Comparison of ENCODE assay signal across 23 cellular contexts in genomic region chr16:77332792-77333191, GRCh38.
DNase-seq lines count a peak whose midpoint lies in the region; ATAC-seq, FAIRE-seq and TF ChIP-seq lines count a peak whose summit lies in the region.
"Had no signal": no experiment of that assay in that cellular context is flagged by ENCODE, and none has a peak within 500 bp of the region (broad histone marks: within the 10 kb centered on the region; RNA-seq: fewer than 3 reads in every experiment).

No MANE protein-coding gene starts in this region.

- H3K27ac Mint-ChIP-seq in GM23338: 0 out of 2 replicates have a peak overlapping the region, but pooled peaks have one; percentile 14
- H3K27ac Mint-ChIP-seq: B cell had no signal

- peaks cover 32% of the 10 kb centered on the region for H3K4me1 Mint-ChIP-seq in GM23338
- H3K4me1 Mint-ChIP-seq: B cell had no signal

- H3K79me2 ChIP-seq in GM23338 (replicated peaks; ENCODE audit: insufficient read depth): no peaks in the 10 kb centered on the region
- no peaks in the 10 kb centered on the region for H3K79me2 ChIP-seq in keratinocyte (ENCODE audit: control insufficient read depth, insufficient read depth, low read length)

- FAIRE-seq in keratinocyte (lab: Jason Lieb, UNC) (no peak), HTR-8/SVneo (lab: Jason Lieb, UNC) (no peak)
- FAIRE-seq: A204.1, D721Med, GM18507 had no signal

- H3K4me3 Mint-ChIP-seq in GM23338: no peak overlapping the region
- H3K4me3 Mint-ChIP-seq: B cell had no signal

- no peak for ATAC-seq in GM23338
- no peak for ATAC-seq in HG02973 (IDR thresholded peaks at IDR 0.05; ENCODE audit: unreplicated experiment)
- ATAC-seq in HG03460 (IDR thresholded peaks at IDR 0.05; ENCODE audit: unreplicated experiment): no peak
- ATAC-seq: Panc1 had no signal

- H3K27ac ChIP-seq in GM23338 (ENCODE audit: low read depth) (no peak overlapping the region), keratinocyte (ENCODE audit: control insufficient read depth, insufficient read depth, low read length) (no peak overlapping the region)

- H2AFZ ChIP-seq in GM23338: no peak overlapping the region
- H2AFZ ChIP-seq in keratinocyte (ENCODE audit: control insufficient read depth, low read length): peak overlapping the region; percentile 31

- no peaks in the 10 kb centered on the region for H3K9me1 ChIP-seq in keratinocyte (ENCODE audit: control insufficient read depth, extremely low read depth, insufficient read depth, low read length)

- DNase-seq in GM23338 (ENCODE audit: low spot score) (no peak), choroid plexus epithelial cell (ENCODE audit: low read depth) (peak; percentile 59), keratinocyte (ENCODE audit: low read depth, low spot score) (no peak), renal cortical epithelial cell (ENCODE audit: low read depth) (peak; percentile 7), HTR-8/SVneo (ENCODE audit: insufficient read length, low spot score) (no peak)
- DNase-seq: DMS53; GDM1; KBM-7; NCI-H1092; NCI-H1436; NCI-H1930; NCI-H2227 treated with DMSO at 0.1 percent for 48 hours; NCI-H510A; NK-92 treated with Interleukin-12 subunit alpha and Interleukin-12 subunit beta, amount 100 ng/mL, for 24 hours; SIG-M5; SK-N-SH had no signal

- dilution Hi-C loops in keratinocyte (cut with MboI; ENCODE audit: extremely low pct_ligation_motif_present, low sequenced_read_pairs): no loop called here

- no peaks in the 10 kb centered on the region for H3K27me3 Mint-ChIP-seq in GM23338 (ENCODE audit: insufficient read depth, low read depth, poor library complexity)

- H3K9ac ChIP-seq in keratinocyte (ENCODE audit: control insufficient read depth, extremely low read depth, insufficient read depth, low read length): no peak overlapping the region
- H3K9ac ChIP-seq: SK-N-SH had no signal

- H3K4me1 ChIP-seq in GM23338 (ENCODE audit: insufficient read depth) (peaks cover 19% of the 10 kb centered on the region), keratinocyte (ENCODE audit: control insufficient read depth, extremely low read depth, insufficient read depth, low read length) (no peaks in the 10 kb centered on the region)

- no peaks in the 10 kb centered on the region; the same call in 2 of the 3 replicates for H3K9me3 Mint-ChIP-seq in GM23338

- H3K36me3 Mint-ChIP-seq in GM23338 (ENCODE audit: low read depth): no peaks in the 10 kb centered on the region

- H4K20me1 ChIP-seq in GM23338 (replicated peaks; ENCODE audit: insufficient read depth) (no peaks in the 10 kb centered on the region), keratinocyte (ENCODE audit: control insufficient read depth, extremely low read depth, insufficient read depth, low read length) (no peaks in the 10 kb centered on the region)

- no peaks in the 10 kb centered on the region for H3F3A ChIP-seq in GM23338 (replicated peaks; ENCODE audit: low read depth)

- H3K36me3 ChIP-seq in GM23338 (ENCODE audit: insufficient read depth): no peaks in the 10 kb centered on the region
- no peaks in the 10 kb centered on the region for H3K36me3 ChIP-seq in keratinocyte (ENCODE audit: control insufficient read depth in 2 of 2, extremely low read depth in 1 of 2, insufficient read depth in 2 of 2, low read length in 2 of 2)

- no peaks in the 10 kb centered on the region; the same call in 1 of the 2 replicates for H3K9me2 ChIP-seq in GM23338 (ENCODE audit: insufficient read depth)
- H3K9me2 ChIP-seq: SK-N-SH had no signal

- H3K4me3 ChIP-seq in GM23338 (no peak overlapping the region), choroid plexus epithelial cell (ENCODE audit: low read depth, low read length) (no peak overlapping the region), keratinocyte (ENCODE audit: control insufficient read depth in 2 of 3, extremely low read depth in 1 of 3, insufficient read depth in 2 of 3, low read depth in 1 of 3, low read length in 3 of 3) (no peak overlapping the region)

- H3K27me3 ChIP-seq in GM23338 (ENCODE audit: insufficient read depth): no peaks in the 10 kb centered on the region
- no peaks in the 10 kb centered on the region for H3K27me3 ChIP-seq in keratinocyte (ENCODE audit: control insufficient read depth, extremely low read depth, insufficient read depth, low read length)

- H3K9me3 ChIP-seq in keratinocyte (ENCODE audit: control insufficient read depth, low read depth, low read length): no peaks in the 10 kb centered on the region
- H3K9me3 ChIP-seq: SK-N-SH had no signal

- H3K4me2 ChIP-seq in GM23338: no peak overlapping the region
- H3K4me2 ChIP-seq in keratinocyte (ENCODE audit: control insufficient read depth, extremely low read depth, insufficient read depth, low read depth, low read length): no peak overlapping the region
- H3K4me2 ChIP-seq: SK-N-SH had no signal

- TF ChIP-seq CTCF in GM23338 (conservative IDR thresholded peaks at IDR 0.05; ENCODE audit: low read depth in 2 of 2) (no peak), choroid plexus epithelial cell (conservative IDR thresholded peaks at IDR 0.05; ENCODE audit: low read depth, low read length) (no peak), keratinocyte (optimal IDR thresholded peaks at IDR 0.05 in 1 of 3, IDR thresholded peaks at IDR 0.05 in 1 of 3, conservative IDR thresholded peaks at IDR 0.05 in 1 of 3; ENCODE audit: extremely low read depth in 1 of 3, insufficient read depth in 2 of 3, low read length in 3 of 3) (no peak)

TF ChIP-seq in GM23338, 12 proteins besides CTCF, POLR2A, EP300 and RAD21 (continues in another document):
- no peak for TF ChIP-seq NANOG (IDR thresholded peaks at IDR 0.05; ENCODE audit: borderline replicate concordance)
- TF ChIP-seq CREB1 (CRISPR knock-in tag; IDR thresholded peaks at IDR 0.05; ENCODE audit: low read depth): no peak
- TF ChIP-seq, protein P1, sequence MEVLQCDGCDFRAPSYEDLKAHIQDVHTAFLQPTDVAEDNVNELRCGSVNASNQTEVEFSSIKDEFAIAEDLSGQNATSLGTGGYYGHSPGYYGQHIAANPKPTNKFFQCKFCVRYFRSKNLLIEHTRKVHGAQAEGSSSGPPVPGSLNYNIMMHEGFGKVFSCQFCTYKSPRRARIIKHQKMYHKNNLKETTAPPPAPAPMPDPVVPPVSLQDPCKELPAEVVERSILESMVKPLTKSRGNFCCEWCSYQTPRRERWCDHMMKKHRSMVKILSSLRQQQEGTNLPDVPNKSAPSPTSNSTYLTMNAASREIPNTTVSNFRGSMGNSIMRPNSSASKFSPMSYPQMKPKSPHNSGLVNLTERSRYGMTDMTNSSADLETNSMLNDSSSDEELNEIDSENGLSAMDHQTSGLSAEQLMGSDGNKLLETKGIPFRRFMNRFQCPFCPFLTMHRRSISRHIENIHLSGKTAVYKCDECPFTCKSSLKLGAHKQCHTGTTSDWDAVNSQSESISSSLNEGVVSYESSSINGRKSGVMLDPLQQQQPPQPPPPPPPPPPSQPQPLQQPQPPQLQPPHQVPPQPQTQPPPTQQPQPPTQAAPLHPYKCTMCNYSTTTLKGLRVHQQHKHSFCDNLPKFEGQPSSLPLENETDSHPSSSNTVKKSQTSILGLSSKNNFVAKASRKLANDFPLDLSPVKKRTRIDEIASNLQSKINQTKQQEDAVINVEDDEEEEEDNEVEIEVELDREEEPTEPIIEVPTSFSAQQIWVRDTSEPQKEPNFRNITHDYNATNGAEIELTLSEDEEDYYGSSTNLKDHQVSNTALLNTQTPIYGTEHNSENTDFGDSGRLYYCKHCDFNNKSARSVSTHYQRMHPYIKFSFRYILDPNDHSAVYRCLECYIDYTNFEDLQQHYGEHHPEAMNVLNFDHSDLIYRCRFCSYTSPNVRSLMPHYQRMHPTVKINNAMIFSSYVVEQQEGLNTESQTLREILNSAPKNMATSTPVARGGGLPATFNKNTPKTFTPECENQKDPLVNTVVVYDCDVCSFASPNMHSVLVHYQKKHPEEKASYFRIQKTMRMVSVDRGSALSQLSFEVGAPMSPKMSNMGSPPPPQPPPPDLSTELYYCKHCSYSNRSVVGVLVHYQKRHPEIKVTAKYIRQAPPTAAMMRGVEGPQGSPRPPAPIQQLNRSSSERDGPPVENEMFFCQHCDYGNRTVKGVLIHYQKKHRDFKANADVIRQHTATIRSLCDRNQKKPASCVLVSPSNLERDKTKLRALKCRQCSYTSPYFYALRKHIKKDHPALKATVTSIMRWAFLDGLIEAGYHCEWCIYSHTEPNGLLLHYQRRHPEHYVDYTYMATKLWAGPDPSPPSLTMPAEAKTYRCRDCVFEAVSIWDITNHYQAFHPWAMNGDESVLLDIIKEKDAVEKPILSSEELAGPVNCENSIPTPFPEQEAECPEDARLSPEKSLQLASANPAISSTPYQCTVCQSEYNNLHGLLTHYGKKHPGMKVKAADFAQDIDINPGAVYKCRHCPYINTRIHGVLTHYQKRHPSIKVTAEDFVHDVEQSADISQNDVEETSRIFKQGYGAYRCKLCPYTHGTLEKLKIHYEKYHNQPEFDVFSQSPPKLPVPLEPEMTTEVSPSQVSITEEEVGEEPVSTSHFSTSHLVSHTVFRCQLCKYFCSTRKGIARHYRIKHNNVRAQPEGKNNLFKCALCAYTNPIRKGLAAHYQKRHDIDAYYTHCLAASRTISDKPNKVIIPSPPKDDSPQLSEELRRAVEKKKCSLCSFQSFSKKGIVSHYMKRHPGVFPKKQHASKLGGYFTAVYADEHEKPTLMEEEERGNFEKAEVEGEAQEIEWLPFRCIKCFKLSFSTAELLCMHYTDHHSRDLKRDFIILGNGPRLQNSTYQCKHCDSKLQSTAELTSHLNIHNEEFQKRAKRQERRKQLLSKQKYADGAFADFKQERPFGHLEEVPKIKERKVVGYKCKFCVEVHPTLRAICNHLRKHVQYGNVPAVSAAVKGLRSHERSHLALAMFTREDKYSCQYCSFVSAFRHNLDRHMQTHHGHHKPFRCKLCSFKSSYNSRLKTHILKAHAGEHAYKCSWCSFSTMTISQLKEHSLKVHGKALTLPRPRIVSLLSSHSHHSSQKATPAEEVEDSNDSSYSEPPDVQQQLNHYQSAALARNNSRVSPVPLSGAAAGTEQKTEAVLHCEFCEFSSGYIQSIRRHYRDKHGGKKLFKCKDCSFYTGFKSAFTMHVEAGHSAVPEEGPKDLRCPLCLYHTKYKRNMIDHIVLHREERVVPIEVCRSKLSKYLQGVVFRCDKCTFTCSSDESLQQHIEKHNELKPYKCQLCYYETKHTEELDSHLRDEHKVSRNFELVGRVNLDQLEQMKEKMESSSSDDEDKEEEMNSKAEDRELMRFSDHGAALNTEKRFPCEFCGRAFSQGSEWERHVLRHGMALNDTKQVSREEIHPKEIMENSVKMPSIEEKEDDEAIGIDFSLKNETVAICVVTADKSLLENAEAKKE (CRISPR knock-in tag; IDR thresholded peaks at IDR 0.05): no peak
- TF ChIP-seq, protein P2, sequence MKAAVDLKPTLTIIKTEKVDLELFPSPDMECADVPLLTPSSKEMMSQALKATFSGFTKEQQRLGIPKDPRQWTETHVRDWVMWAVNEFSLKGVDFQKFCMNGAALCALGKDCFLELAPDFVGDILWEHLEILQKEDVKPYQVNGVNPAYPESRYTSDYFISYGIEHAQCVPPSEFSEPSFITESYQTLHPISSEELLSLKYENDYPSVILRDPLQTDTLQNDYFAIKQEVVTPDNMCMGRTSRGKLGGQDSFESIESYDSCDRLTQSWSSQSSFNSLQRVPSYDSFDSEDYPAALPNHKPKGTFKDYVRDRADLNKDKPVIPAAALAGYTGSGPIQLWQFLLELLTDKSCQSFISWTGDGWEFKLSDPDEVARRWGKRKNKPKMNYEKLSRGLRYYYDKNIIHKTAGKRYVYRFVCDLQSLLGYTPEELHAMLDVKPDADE (IDR thresholded peaks at IDR 0.05): no peak
- no peak for TF ChIP-seq EZH2phosphoT487 (IDR thresholded peaks at IDR 0.05; ENCODE audit: unreplicated experiment)

Comparison
In these comparisons a context has a peak if more than half of its experiments do, and no peak if none do; other contexts are left out.
1. DNase-seq: peak in choroid plexus epithelial cell (single experiment) and renal cortical epithelial cell (single experiment); none in GM23338 (single experiment), keratinocyte (single experiment) and HTR-8/SVneo (single experiment).